ENCODE assay signal across 8 cellular contexts in the genomic region with DNA sequence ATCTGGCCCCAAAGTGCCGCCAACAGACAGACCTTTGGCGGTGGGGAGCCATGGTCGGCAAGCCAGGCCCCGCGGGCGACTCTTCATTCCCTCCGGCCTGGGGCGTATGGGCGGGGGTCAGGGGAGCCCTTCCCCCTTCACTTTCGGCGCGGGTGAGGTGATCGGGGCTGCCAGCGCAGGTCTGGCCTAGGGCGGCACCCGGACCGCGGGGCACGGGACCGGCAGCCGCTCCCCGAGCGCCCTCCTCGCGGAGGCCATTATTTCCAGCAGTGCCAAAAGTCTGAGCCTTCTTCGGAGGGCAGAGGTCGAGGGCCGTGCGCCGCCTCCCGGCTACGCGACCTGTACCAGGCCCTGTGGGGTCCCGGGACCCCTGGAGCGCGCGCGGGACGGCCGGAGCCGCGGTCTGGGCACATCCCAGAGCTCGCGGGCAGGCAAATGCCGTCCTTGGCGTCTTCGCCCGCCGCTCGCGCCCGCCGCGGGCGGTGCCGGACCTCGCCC. TPM values are rescaled to one million over a fixed set of nuclear protein-coding genes. Genes with fewer than 3 reads are reported as not detected.
DNase-seq lines count a peak whose midpoint lies in the region; ATAC-seq and TF ChIP-seq lines count a peak whose summit lies in the region.

No MANE protein-coding gene starts in this region.

- H3K4me3 ChIP-seq in naive thymus-derived CD4-positive, alpha-beta T cell (ENCODE audit: low read length), result peak overlapping the region; percentile 55
- H3K4me3 ChIP-seq in upper lobe of left lung, result peak overlapping the region; percentile 67 to 94 (median 77)

- H3K27me3 ChIP-seq in naive thymus-derived CD4-positive, alpha-beta T cell (ENCODE audit: control insufficient read depth in 2 of 2, insufficient read depth in 2 of 2, low read length in 2 of 2), result no peaks in the 10 kb centered on the region
- H3K27me3 ChIP-seq in upper lobe of left lung, result no peaks in the 10 kb centered on the region

- ATAC-seq in GM21367 (IDR thresholded peaks at IDR 0.05; ENCODE audit: unreplicated experiment), result peak; percentile 20
- ATAC-seq in naive thymus-derived CD4-positive, alpha-beta T cell, result peak; percentile 29
- ATAC-seq in upper lobe of left lung (ENCODE audit: low FRiP score in 2 of 2), result peak; percentile 43 to 45

- 0% methylated on average over 26 of the region's 57 CpGs; no CpG with 5 or more reads in 1 of the 2 donors for WGBS in upper lobe of left lung, 2 donors

- TF ChIP-seq POLR2A in erythroblast (IDR thresholded peaks at IDR 0.05; ENCODE audit: low read length) (peak; percentile 47), upper lobe of left lung (IDR thresholded peaks at IDR 0.05) (peak in 1 of 4 donors; percentile 38)

- H3K27ac Mint-ChIP-seq in naive thymus-derived CD4-positive, alpha-beta T cell, result peak overlapping the region; percentile 83 to 98 (median 95)

- intact Hi-C loops in naive thymus-derived CD4-positive, alpha-beta T cell (cut with micrococcal nuclease), result loop anchor here (1.0 to 10.0 kb wide), 12 partner anchors 50 to 1700 kb away; a partner anchor contains a TSS

- H3K4me1 Mint-ChIP-seq in naive thymus-derived CD4-positive, alpha-beta T cell, result peaks cover 0 to 41% (median 23%) of the 10 kb centered on the region in 7 donors

- no peaks in the 10 kb centered on the region for H3K27me3 Mint-ChIP-seq in naive thymus-derived CD4-positive, alpha-beta T cell

- peaks cover 12 to 15% of the 10 kb centered on the region in 2 donors for H3K4me1 ChIP-seq in naive thymus-derived CD4-positive, alpha-beta T cell (ENCODE audit: control insufficient read depth in 2 of 2, insufficient read depth in 2 of 2, low read length in 2 of 2)
- H3K4me1 ChIP-seq in upper lobe of left lung, result peaks cover 0 to 35% (median 15%) of the 10 kb centered on the region in 4 donors

- peaks cover 0 to 13% (median 0%) of the 10 kb centered on the region in 3 experiments for H3K36me3 ChIP-seq in naive thymus-derived CD4-positive, alpha-beta T cell (ENCODE audit: control insufficient read depth in 2 of 3, insufficient read depth in 3 of 3, low read length in 3 of 3)
- H3K36me3 ChIP-seq in upper lobe of left lung, result no peaks in the 10 kb centered on the region

- H3K9me3 Mint-ChIP-seq in naive thymus-derived CD4-positive, alpha-beta T cell, result no peaks in the 10 kb centered on the region

- peak; percentile 82 for DNase-seq in ELF-1 (ENCODE audit: low read depth, low spot score)
- peak; percentile 26 for DNase-seq in HPDE6-E6E7 (ENCODE audit: extremely low spot score)
- DNase-seq in activated CD4-positive, alpha-beta T cell treated with anti-CD3 and anti-CD28 coated beads, Interleukin-2, amount 50 U/mL, for 48 hours, result peak; percentile 18 to 21
- DNase-seq in erythroblast (lab: John Stamatoyannopoulos, UW), result peak; percentile 76 to 83
- peak in 8 of 9 donors; percentile 13 to 64 (median 42) for DNase-seq in naive thymus-derived CD4-positive, alpha-beta T cell
- peak in 1 of 2 donors; percentile 42 for DNase-seq in upper lobe of left lung
- no peak for DNase-seq in effector CD8-positive, alpha-beta T cell (lab: John Stamatoyannopoulos, UW)

- CTCF ChIA-PET in naive thymus-derived CD4-positive, alpha-beta T cell (lab: Charles Lee), result interaction anchor here (0.6 kb wide), 1 partner anchor 22 kb away, joined by 3 read pairs; no protein-coding TSS in a partner anchor

- POLR2A ChIA-PET in naive thymus-derived CD4-positive, alpha-beta T cell (lab: Charles Lee), result interaction anchor here (0.6 to 1.5 kb wide), 4 partner anchors 10 to 315 kb away, joined by 3 to 7 read pairs (median 3); no protein-coding TSS in a partner anchor

- peak in 1 of 6 experiments; percentile 10 for TF ChIP-seq CTCF in upper lobe of left lung (IDR thresholded peaks at IDR 0.05)

- H3K9me3 ChIP-seq in naive thymus-derived CD4-positive, alpha-beta T cell (ENCODE audit: control insufficient read depth in 2 of 3, low read length in 3 of 3), result no peaks in the 10 kb centered on the region
- no peaks in the 10 kb centered on the region for H3K9me3 ChIP-seq in upper lobe of left lung

- H3K27ac ChIP-seq in naive thymus-derived CD4-positive, alpha-beta T cell (ENCODE audit: low read depth, low read length), result peak overlapping the region; percentile 100
- H3K27ac ChIP-seq in upper lobe of left lung, result peak overlapping the region; percentile 96 to 99 (median 98)

- H3K4me3 Mint-ChIP-seq in naive thymus-derived CD4-positive, alpha-beta T cell, result peak overlapping the region; percentile 87 to 100 (median 94)

- no peak for TF ChIP-seq EP300 in upper lobe of left lung (IDR thresholded peaks at IDR 0.05)

- peaks cover 0 to 4% (median 0%) of the 10 kb centered on the region in 5 donors for H3K36me3 Mint-ChIP-seq in naive thymus-derived CD4-positive, alpha-beta T cell

RNA-seq across cellular contexts. Expression of a gene that starts 0.6 kb away (rescaled TPM):
- 10 to 100 TPM; 27.8 to 55.6 (median 47.5) TPM for total RNA-seq in naive thymus-derived CD4-positive, alpha-beta T cell
- polyA plus RNA-seq in naive thymus-derived CD4-positive, alpha-beta T cell, result 10 to 100 TPM; 17.9 to 26.1 TPM
- total RNA-seq in upper lobe of left lung, result 10 to 100 TPM; 19.9 to 62.0 (median 26.6) TPM

RNA-seq across cellular contexts. Expression of a gene that starts 28.5 kb away (rescaled TPM):
- total RNA-seq in naive thymus-derived CD4-positive, alpha-beta T cell, result not detected
- not detected for polyA plus RNA-seq in naive thymus-derived CD4-positive, alpha-beta T cell
- not detected for total RNA-seq in upper lobe of left lung
